Comparison of ENCODE assay signal across 7 cellular contexts in the genomic region with DNA sequence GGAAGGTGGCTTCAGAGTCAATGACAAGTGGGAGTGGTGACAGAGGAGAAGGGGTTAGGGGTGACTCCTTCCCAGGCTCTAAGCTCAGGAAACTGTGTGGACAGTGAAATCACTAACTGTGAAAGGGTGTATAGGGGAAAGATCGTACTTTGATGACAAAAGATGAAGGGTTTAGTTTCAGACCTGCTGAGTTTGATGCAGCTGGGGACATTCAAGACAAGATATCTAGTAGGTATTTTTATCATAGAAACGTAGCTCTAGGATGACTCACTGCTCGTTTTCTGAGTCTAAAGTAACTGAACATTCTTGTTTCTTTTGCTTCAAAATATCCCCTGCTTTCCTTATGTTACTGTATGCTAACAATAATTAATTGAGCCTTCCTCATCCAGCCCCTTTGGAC.
"Had no signal": no experiment of that assay in that cellular context is flagged by ENCODE, and none has a peak within 500 bp of the region (broad histone marks: within the 10 kb centered on the region; RNA-seq: fewer than 3 reads in every experiment).

No MANE protein-coding gene starts in this region.

- H3K27ac ChIP-seq: HL-60 had no signal

- H3K4me3 Mint-ChIP-seq: GM23338, H9, IgD-negative memory B cell had no signal

- H3K27me3 Mint-ChIP-seq: IgD-negative memory B cell had no signal

- ATAC-seq: GM23338, HepG2 had no signal

- H3K4me1 Mint-ChIP-seq: GM23338, IgD-negative memory B cell had no signal

- H2AFZ ChIP-seq: GM23338 had no signal

- H3K27ac Mint-ChIP-seq: GM23338, H9 had no signal

- H3K36me3 Mint-ChIP-seq: IgD-negative memory B cell had no signal

- H3K4me2 ChIP-seq: GM23338 had no signal

- H3K4me3 ChIP-seq: GM23338 had no signal

- DNase-seq: H9, HCEC 1CT, KBM-7 had no signal
